In genomic region chr10:17200885-17201164, GRCh38 we compare ENCODE assay signal across 8 cellular contexts. TPM values are rescaled to one million over a fixed set of nuclear protein-coding genes. Genes with fewer than 3 reads are reported as not detected.
DNase-seq lines count a peak whose midpoint lies in the region; ATAC-seq, FAIRE-seq and TF ChIP-seq lines count a peak whose summit lies in the region.

No MANE protein-coding gene starts in this region.

- WGBS in mammary epithelial cell (ENCODE audit: low coverage, missing lambda C conversion rate) = 3% methylated on average over 7 of the region's 7 CpGs

- H3K27me3 Mint-ChIP-seq in stimulated activated memory B cell treated with anti-CD40 and anti-IgM and Interleukin-4, amounts not matched to agents 10 μg/mL and 1 μg/mL and 100 μg/mL, for 72 hours = no peaks in the 10 kb centered on the region

- H3K4me1 Mint-ChIP-seq in stimulated activated memory B cell treated with anti-CD40 and anti-IgM and Interleukin-4, amounts not matched to agents 10 μg/mL and 1 μg/mL and 100 μg/mL, for 72 hours = peaks cover 22% of the 10 kb centered on the region

- H3K36me3 Mint-ChIP-seq in stimulated activated memory B cell treated with anti-CD40 and anti-IgM and Interleukin-4, amounts not matched to agents 10 μg/mL and 1 μg/mL and 100 μg/mL, for 72 hours = no peaks in the 10 kb centered on the region

- TSS peak; percentile 37 for BruUV-seq in mammary epithelial cell (replicated peaks; lab: Mats Ljungman, UMichigan)

- H3K79me2 ChIP-seq in mammary epithelial cell (ENCODE audit: insufficient read depth, low read length) (peaks cover 16% of the 10 kb centered on the region), keratinocyte (ENCODE audit: control insufficient read depth, insufficient read depth, low read length) (peaks cover 3% of the 10 kb centered on the region)

- no peak for TF ChIP-seq CTCF in mammary epithelial cell (conservative IDR thresholded peaks at IDR 0.05 in 1 of 2, IDR thresholded peaks at IDR 0.05 in 1 of 2; ENCODE audit: extremely low read depth in 1 of 2, insufficient read depth in 1 of 2, low read depth in 1 of 2, low read length in 2 of 2)
- TF ChIP-seq CTCF in keratinocyte (optimal IDR thresholded peaks at IDR 0.05 in 1 of 3, IDR thresholded peaks at IDR 0.05 in 1 of 3, conservative IDR thresholded peaks at IDR 0.05 in 1 of 3; ENCODE audit: extremely low read depth in 1 of 3, insufficient read depth in 2 of 3, low read length in 3 of 3) = peak in 1 of 3 experiments; percentile 34

- no peaks in the 10 kb centered on the region for H3K9me3 Mint-ChIP-seq in stimulated activated memory B cell treated with anti-CD40 and anti-IgM and Interleukin-4, amounts not matched to agents 10 μg/mL and 1 μg/mL and 100 μg/mL, for 72 hours

- H3K4me2 ChIP-seq in mammary epithelial cell (ENCODE audit: insufficient read depth, low read depth, low read length) (peak overlapping the region; percentile 95), keratinocyte (ENCODE audit: control insufficient read depth, extremely low read depth, insufficient read depth, low read depth, low read length) (peak overlapping the region; percentile 94)

- H4K20me1 ChIP-seq in mammary epithelial cell (ENCODE audit: insufficient read depth, low read length) (no peaks in the 10 kb centered on the region), keratinocyte (ENCODE audit: control insufficient read depth, extremely low read depth, insufficient read depth, low read length) (no peaks in the 10 kb centered on the region)

- intact Hi-C loops in mammary epithelial cell (cut with micrococcal nuclease) = loop anchor here (1.0 to 10.0 kb wide), 3 partner anchors 14 to 154 kb away; partner anchors contain the start of gene VIM

- in situ Hi-C loops in mammary epithelial cell (cut with MboI; ENCODE audit: low sequenced_read_pairs in 2 of 2) = no loop called here

- H3K9me1 ChIP-seq in keratinocyte (ENCODE audit: control insufficient read depth, extremely low read depth, insufficient read depth, low read length) = no peaks in the 10 kb centered on the region

- H3K27ac ChIP-seq in mammary epithelial cell (ENCODE audit: insufficient read depth, low read depth, low read length) = peak overlapping the region; percentile 92
- peak overlapping the region; percentile 87 for H3K27ac ChIP-seq in keratinocyte (ENCODE audit: control insufficient read depth, insufficient read depth, low read length)

- dilution Hi-C loops in mammary epithelial cell (cut with HindIII; ENCODE audit: low sequenced_read_pairs) (no loop called here), keratinocyte (cut with MboI; ENCODE audit: extremely low pct_ligation_motif_present, low sequenced_read_pairs) (no loop called here)

- ATAC-seq in GM18909 (IDR thresholded peaks at IDR 0.05; ENCODE audit: poor library complexity, unreplicated experiment) (peak; percentile 34), HG03108 (IDR thresholded peaks at IDR 0.05; ENCODE audit: unreplicated experiment) (peak; percentile 31), esophagus mucosa (no peak)
- ATAC-seq in stimulated activated memory B cell treated with anti-CD40 and anti-IgM and Interleukin-4, amounts not matched to agents 10 μg/mL and 1 μg/mL and 100 μg/mL, for 72 hours = peak; percentile 53

- H3K27ac Mint-ChIP-seq in stimulated activated memory B cell treated with anti-CD40 and anti-IgM and Interleukin-4, amounts not matched to agents 10 μg/mL and 1 μg/mL and 100 μg/mL, for 72 hours = peak overlapping the region; percentile 92

- H3K4me1 ChIP-seq in mammary epithelial cell (ENCODE audit: insufficient read depth, low read length) (peaks cover 19% of the 10 kb centered on the region), keratinocyte (ENCODE audit: control insufficient read depth, extremely low read depth, insufficient read depth, low read length) (peaks cover 15% of the 10 kb centered on the region)

- CTCF ChIA-PET in mammary epithelial cell (lab: Charles Lee; ENCODE audit: low non-redundant PET) = no interaction called here

- H3K4me3 ChIP-seq in mammary epithelial cell (replicated peaks in 1 of 3; ENCODE audit: insufficient read depth in 1 of 3, low read depth in 2 of 3, low read length in 3 of 3) (peak overlapping the region; percentile 66 to 79 (median 73)), keratinocyte (ENCODE audit: control insufficient read depth in 2 of 3, extremely low read depth in 1 of 3, insufficient read depth in 2 of 3, low read depth in 1 of 3, low read length in 3 of 3) (peak overlapping the region; percentile 66 to 95 (median 80))

- H3K27me3 ChIP-seq in mammary epithelial cell (ENCODE audit: insufficient read depth, low read length) (no peaks in the 10 kb centered on the region), keratinocyte (ENCODE audit: control insufficient read depth, extremely low read depth, insufficient read depth, low read length) (no peaks in the 10 kb centered on the region)

- H3K9ac ChIP-seq in mammary epithelial cell (ENCODE audit: insufficient read depth, low read length) = peak overlapping the region; percentile 92
- H3K9ac ChIP-seq in keratinocyte (ENCODE audit: control insufficient read depth, extremely low read depth, insufficient read depth, low read length) = peak overlapping the region; percentile 91

- H3K36me3 ChIP-seq in mammary epithelial cell (ENCODE audit: insufficient read depth, low read length) = no peaks in the 10 kb centered on the region
- H3K36me3 ChIP-seq in keratinocyte (ENCODE audit: control insufficient read depth in 2 of 2, extremely low read depth in 1 of 2, insufficient read depth in 2 of 2, low read length in 2 of 2) = no peaks in the 10 kb centered on the region

- peak; percentile 62 for FAIRE-seq in keratinocyte (lab: Jason Lieb, UNC)

- H3K9me3 ChIP-seq in mammary epithelial cell (replicated peaks; ENCODE audit: insufficient read depth, low read length) (no peaks in the 10 kb centered on the region), keratinocyte (ENCODE audit: control insufficient read depth, low read depth, low read length) (no peaks in the 10 kb centered on the region)

- H2AFZ ChIP-seq in mammary epithelial cell (ENCODE audit: low read depth, low read length) (peak overlapping the region; percentile 91), keratinocyte (ENCODE audit: control insufficient read depth, low read length) (peak overlapping the region; percentile 99)

- DNase-seq in CD1c-positive myeloid dendritic cell (ENCODE audit: extremely low spot score) = peak; percentile 77
- peak; percentile 90 for DNase-seq in RKO (ENCODE audit: low spot score)
- peak; percentile 50 for DNase-seq in mammary epithelial cell
- DNase-seq in keratinocyte (ENCODE audit: low read depth, low spot score) = no peak

- H3K4me3 Mint-ChIP-seq in stimulated activated memory B cell treated with anti-CD40 and anti-IgM and Interleukin-4, amounts not matched to agents 10 μg/mL and 1 μg/mL and 100 μg/mL, for 72 hours = peak overlapping the region; percentile 89

RNA-seq across cellular contexts. Expression of gene TRDMT1, which starts 0.6 kb away (rescaled TPM):
- total RNA-seq in mammary epithelial cell (1 to 10 TPM; 3.5 to 6.2 TPM), esophagus mucosa (3.2 TPM)
- polyA plus RNA-seq in mammary epithelial cell (2.4 TPM), keratinocyte (2.3 to 6.6 TPM (median 3.3 TPM) in 3 replicates)
- polyA minus RNA-seq in mammary epithelial cell (0.26 TPM), keratinocyte (1.9 to 5.4 TPM (median 2.1 TPM) in 3 replicates)
- polyA plus RNA-seq in keratinocyte (2011; ENCODE audit: low read depth) = 1.4 TPM
- 1.2 and 4.0 TPM in 2 replicates for polyA plus RNA-seq in keratinocyte (2011; cell fraction: cytosol; rRNA removed)
- 3.2 and 3.9 TPM in 2 replicates for polyA plus RNA-seq in keratinocyte (2011; cell fraction: nucleus; rRNA removed)
- 0.95 and 3.1 TPM in 2 replicates for polyA plus RNA-seq in keratinocyte (2012; ENCODE audit: low replicate concordance)
- 0.77 TPM for polyA minus RNA-seq in keratinocyte (2011; cell fraction: cytosol; rRNA and poly(A)+ RNA removed)
- 3.3 and 7.8 TPM in 2 replicates for polyA minus RNA-seq in keratinocyte (2011; cell fraction: nucleus; rRNA and poly(A)+ RNA removed)

RNA-seq across cellular contexts. Expression of gene VIM, which starts 27.2 kb away (rescaled TPM):
- total RNA-seq in mammary epithelial cell = 1,000 to 10,000 TPM; 1,327 to 1,978 TPM
- 1,682 TPM for polyA plus RNA-seq in mammary epithelial cell
- polyA minus RNA-seq in mammary epithelial cell = 2,334 TPM
- polyA plus RNA-seq in keratinocyte = 341 to 1,147 TPM (median 495 TPM) in 3 replicates
- polyA plus RNA-seq in keratinocyte (2011; ENCODE audit: low read depth) = 56.4 TPM
- polyA plus RNA-seq in keratinocyte (2011; cell fraction: cytosol; rRNA removed) = 552 and 735 TPM in 2 replicates
- polyA plus RNA-seq in keratinocyte (2011; cell fraction: nucleus; rRNA removed) = 325 and 358 TPM in 2 replicates
- polyA plus RNA-seq in keratinocyte (2012; ENCODE audit: low replicate concordance) = 57.6 and 1,089 TPM in 2 replicates
- polyA minus RNA-seq in keratinocyte = 460 to 1,179 TPM (median 477 TPM) in 3 replicates
- 1,163 TPM for polyA minus RNA-seq in keratinocyte (2011; cell fraction: cytosol; rRNA and poly(A)+ RNA removed)
- polyA minus RNA-seq in keratinocyte (2011; cell fraction: nucleus; rRNA and poly(A)+ RNA removed) = 188 and 237 TPM in 2 replicates
- total RNA-seq in esophagus mucosa = 73.8 TPM

Comparison
In these comparisons a context has a peak if more than half of its experiments do, and no peak if none do; other contexts are left out.
1. RNA of gene VIM, which starts 27.2 kb away (total RNA-seq): 1,327 to 1,978 TPM in mammary epithelial cell; 73.8 TPM in esophagus mucosa (single experiment); every median in the first group is over 10 times any median in the second.